Comparison of ENCODE assay signal across 1 cellular context in the genomic region with DNA sequence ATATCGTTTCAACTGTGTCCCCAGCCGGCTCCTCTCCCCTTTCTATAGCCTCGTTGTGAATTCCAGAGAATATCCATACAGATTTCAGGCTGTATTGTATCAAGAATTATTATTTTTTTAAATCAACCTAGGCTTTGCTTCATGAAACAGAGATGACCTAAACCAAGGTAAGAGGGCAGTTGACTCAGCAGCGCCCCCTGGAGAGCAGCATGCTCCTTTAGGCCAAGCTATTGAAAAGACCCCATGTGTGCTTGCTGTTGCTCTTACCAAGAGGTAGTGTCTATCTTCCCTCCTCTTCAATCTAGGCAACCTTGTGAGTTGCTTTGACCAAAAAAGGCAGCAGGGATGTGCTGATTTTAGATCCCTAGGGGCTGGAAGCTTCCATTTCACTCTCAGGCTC.
TF ChIP-seq lines count a peak whose summit lies in the region.

No MANE protein-coding gene starts in this region.

TF ChIP-seq in A549, 52 proteins besides CTCF, POLR2A, EP300 and RAD21 (continued from another document):
- TF ChIP-seq KDM1A (IDR thresholded peaks at IDR 0.05; ENCODE audit: low read depth) (no peak), ZC3H11A (IDR thresholded peaks at IDR 0.05) (no peak), CHD2 (IDR thresholded peaks at IDR 0.05; ENCODE audit: low read length, partially characterized antibody) (no peak)
